17 cellular contexts compared by ENCODE assay signal in the genomic region with DNA sequence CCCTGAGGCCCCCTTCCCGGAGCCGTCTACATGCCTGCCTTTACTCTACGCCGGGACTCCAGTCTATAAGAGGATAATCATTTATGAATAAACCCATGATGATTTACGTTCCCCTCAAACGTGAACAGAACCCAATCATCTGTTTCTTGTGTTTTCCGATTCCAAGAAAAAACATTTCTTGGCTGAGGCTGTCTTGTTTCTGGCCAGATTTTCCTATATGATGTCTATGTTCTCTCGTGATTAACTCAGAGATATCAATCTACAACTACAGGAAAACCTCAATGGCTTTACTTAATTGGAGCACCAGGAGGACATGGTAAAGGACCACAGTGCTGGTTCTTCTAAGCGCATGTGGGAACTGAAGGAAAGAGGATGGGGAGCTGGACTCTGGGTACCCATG. TPM values are rescaled to one million over a fixed set of nuclear protein-coding genes. Genes with fewer than 3 reads are reported as not detected.
DNase-seq lines count a peak whose midpoint lies in the region; ATAC-seq, FAIRE-seq and TF ChIP-seq lines count a peak whose summit lies in the region.
"Had no signal": no experiment of that assay in that cellular context is flagged by ENCODE, and none has a peak within 500 bp of the region (broad histone marks: within the 10 kb centered on the region; RNA-seq: fewer than 3 reads in every experiment).

No MANE protein-coding gene starts in this region.

- POLR2A ChIA-PET in HepG2 (lab: Yijun Ruan, JAX), result no interaction called here
- POLR2A ChIA-PET in CD4-positive, alpha-beta memory T cell (lab: Charles Lee; ENCODE audit: partially characterized antibody), result no interaction called here

- H3K9me1 ChIP-seq in keratinocyte (ENCODE audit: control insufficient read depth, extremely low read depth, insufficient read depth, low read length), result no peaks in the 10 kb centered on the region

- no peaks in the 10 kb centered on the region for H3K27me3 Mint-ChIP-seq in CD4-positive, alpha-beta memory T cell
- H3K27me3 Mint-ChIP-seq: stimulated activated naive B cell treated with anti-CD40 and anti-IgM and Interleukin-4, amounts not matched to agents 10 μg/mL and 1 μg/mL and 100 μg/mL, for 72 hours had no signal

- H3K27me3 ChIP-seq in HepG2 (ENCODE audit: control insufficient read depth in 1 of 2, insufficient read depth in 2 of 2, low read length in 2 of 2), result no peaks in the 10 kb centered on the region
- H3K27me3 ChIP-seq in right lobe of liver, result no peaks in the 10 kb centered on the region
- no peaks in the 10 kb centered on the region for H3K27me3 ChIP-seq in keratinocyte (ENCODE audit: control insufficient read depth, extremely low read depth, insufficient read depth, low read length)
- no peaks in the 10 kb centered on the region for H3K27me3 ChIP-seq in CD4-positive, alpha-beta memory T cell (ENCODE audit: insufficient read depth, low read length)
- H3K27me3 ChIP-seq: ovary, uterus had no signal

- H3K27ac ChIP-seq in HepG2 (ENCODE audit: extremely low read length, insufficient read depth, low read length), result no peak overlapping the region
- H3K27ac ChIP-seq in right lobe of liver, result no peak overlapping the region
- no peak overlapping the region for H3K27ac ChIP-seq in keratinocyte (ENCODE audit: control insufficient read depth, insufficient read depth, low read length)
- no peak overlapping the region for H3K27ac ChIP-seq in CD4-positive, alpha-beta memory T cell (ENCODE audit: low read depth, low read length)
- H3K27ac ChIP-seq: ovary had no signal

- in situ Hi-C loops in HepG2 (cut with HindIII; ENCODE audit: extremely low pct_ligation_motif_present, low pct_unique_long_range_greater_than_20kb), result no loop called here

- H3K36me3 Mint-ChIP-seq in CD4-positive, alpha-beta memory T cell, result peaks cover 4 to 12% of the 10 kb centered on the region in 2 donors

- H3K4me1 ChIP-seq in HepG2 (ENCODE audit: insufficient read depth, low read length), result peaks cover 38% of the 10 kb centered on the region
- peaks cover 0 to 10% (median 0%) of the 10 kb centered on the region in 4 donors for H3K4me1 ChIP-seq in right lobe of liver
- H3K4me1 ChIP-seq in keratinocyte (ENCODE audit: control insufficient read depth, extremely low read depth, insufficient read depth, low read length), result no peaks in the 10 kb centered on the region
- no peaks in the 10 kb centered on the region for H3K4me1 ChIP-seq in CD4-positive, alpha-beta memory T cell (ENCODE audit: insufficient read depth, low read length)
- H3K4me1 ChIP-seq: uterus had no signal

- peaks cover 11 to 19% (median 13%) of the 10 kb centered on the region in 4 donors for H3K4me1 Mint-ChIP-seq in CD4-positive, alpha-beta memory T cell

- ATAC-seq in HepG2 (no peak), right lobe of liver (no peak)
- ATAC-seq: CD8-positive, alpha-beta T cell; HCT116; stimulated activated naive B cell treated with anti-CD40 and anti-IgM and Interleukin-4, amounts not matched to agents 10 μg/mL and 1 μg/mL and 100 μg/mL, for 72 hours had no signal

- H3K9me3 ChIP-seq in HepG2 (ENCODE audit: low read length), result no peaks in the 10 kb centered on the region
- H3K9me3 ChIP-seq in right lobe of liver, result no peaks in the 10 kb centered on the region
- H3K9me3 ChIP-seq in keratinocyte (ENCODE audit: control insufficient read depth, low read depth, low read length), result no peaks in the 10 kb centered on the region
- H3K9me3 ChIP-seq in CD4-positive, alpha-beta memory T cell (ENCODE audit: control insufficient read depth in 1 of 2, low read length in 2 of 2), result no peaks in the 10 kb centered on the region
- H3K9me3 ChIP-seq: ovary, uterus had no signal

- H3K27ac Mint-ChIP-seq in CD4-positive, alpha-beta memory T cell, result no peak overlapping the region
- H3K27ac Mint-ChIP-seq: CD8-positive, alpha-beta T cell; stimulated activated naive B cell treated with anti-CD40 and anti-IgM and Interleukin-4, amounts not matched to agents 10 μg/mL and 1 μg/mL and 100 μg/mL, for 72 hours had no signal

- H2AFZ ChIP-seq in HepG2 (ENCODE audit: low read length) (no peak overlapping the region), keratinocyte (ENCODE audit: control insufficient read depth, low read length) (no peak overlapping the region)

- intact Hi-C loops in HepG2 (cut with micrococcal nuclease; ENCODE audit: unreplicated experiment) (no loop called here), right lobe of liver (cut with DNase I) (no loop called here)
- intact Hi-C loops in CD4-positive, alpha-beta memory T cell (cut with micrococcal nuclease), result no loop called here

- no peak for FAIRE-seq in HepG2 (lab: Jason Lieb, UNC)
- no peak for FAIRE-seq in keratinocyte (lab: Jason Lieb, UNC)
- FAIRE-seq: colon, islet of Langerhans, RCC 7860 had no signal

- no TSS peak for BruUV-seq in HepG2 (replicated peaks; lab: Mats Ljungman, UMichigan)

- H3K9me3 Mint-ChIP-seq in CD4-positive, alpha-beta memory T cell, result peaks cover 2 to 11% (median 6%) of the 10 kb centered on the region in 8 donors

- CTCF ChIA-PET in HepG2 (lab: Yijun Ruan, JAX; ENCODE audit: low intra/inter-chr PET ratio, low total read pairs), result no interaction called here
- CTCF ChIA-PET in CD4-positive, alpha-beta memory T cell (lab: Charles Lee; ENCODE audit: partially characterized antibody), result interaction anchor here (1.4 kb wide), 1 partner anchor 10 kb away, joined by 3 read pairs; no protein-coding TSS in a partner anchor

- TF ChIP-seq POLR2A in HepG2 (IDR thresholded peaks at IDR 0.05; ENCODE audit: insufficient read depth in 1 of 2, low read depth in 2 of 2, low read length in 2 of 2) (no peak), right lobe of liver (IDR thresholded peaks at IDR 0.05) (no peak)

- WGBS in HepG2 (ENCODE audit: low lambda C conversion rate), result 65% methylated on average over 9 of the region's 9 CpGs
- 56% methylated on average over 9 of the region's 9 CpGs for WGBS in right lobe of liver (ENCODE audit: insufficient coverage, low coverage, low lambda C conversion rate, missing lambda C conversion rate)

- dilution Hi-C loops in keratinocyte (cut with MboI; ENCODE audit: extremely low pct_ligation_motif_present, low sequenced_read_pairs), result no loop called here

- TF ChIP-seq EP300 in HepG2 (IDR thresholded peaks at IDR 0.05; ENCODE audit: low read depth in 2 of 2, low read length in 2 of 2), result no peak
- TF ChIP-seq EP300 in HepG2 (CRISPR knock-in tag; IDR thresholded peaks at IDR 0.05; ENCODE audit: borderline replicate concordance), result no peak

- TF ChIP-seq CTCF in HepG2 (CRISPR knock-in tag; IDR thresholded peaks at IDR 0.05) (no peak), right lobe of liver (IDR thresholded peaks at IDR 0.05) (no peak), keratinocyte (optimal IDR thresholded peaks at IDR 0.05 in 1 of 3, IDR thresholded peaks at IDR 0.05 in 1 of 3, conservative IDR thresholded peaks at IDR 0.05 in 1 of 3; ENCODE audit: extremely low read depth in 1 of 3, insufficient read depth in 2 of 3, low read length in 3 of 3) (no peak), retinal pigment epithelial cell (conservative IDR thresholded peaks at IDR 0.05; ENCODE audit: low read depth, low read length) (no peak)

- no peak for DNase-seq in HepG2 (ENCODE audit: low spot score)
- no peak for DNase-seq in right lobe of liver
- no peak for DNase-seq in keratinocyte (ENCODE audit: low read depth, low spot score)
- no peak for DNase-seq in retinal pigment epithelial cell (ENCODE audit: low read depth)
- no peak for DNase-seq in A172 (ENCODE audit: low spot score)
- DNase-seq in medulla oblongata (ENCODE audit: extremely low spot score), result no peak
- no peak for DNase-seq in COR-L47 (lab: John Stamatoyannopoulos, UW)
- no peak for DNase-seq in CD4-positive, alpha-beta memory T cell
- DNase-seq: activated effector memory CD4-positive, alpha-beta T cell treated with anti-CD3 and anti-CD28 coated beads, Interleukin-2, amount 50 U/mL, for 16 hours; CD8-positive, alpha-beta T cell; stimulated activated naive B cell treated with anti-CD40 and anti-IgM and Interleukin-4, amounts not matched to agents 10 μg/mL and 1 μg/mL and 100 μg/mL, for 72 hours; uterus had no signal

- no peak for TF ChIP-seq RAD21 in HepG2 (CRISPR knock-in tag; IDR thresholded peaks at IDR 0.05)

- H3K4me3 ChIP-seq in HepG2 (replicated peaks in 1 of 3; ENCODE audit: insufficient read depth in 1 of 3, low read depth in 2 of 3, low read length in 3 of 3), result no peak overlapping the region
- H3K4me3 ChIP-seq in right lobe of liver, result no peak overlapping the region
- no peak overlapping the region for H3K4me3 ChIP-seq in keratinocyte (ENCODE audit: control insufficient read depth in 2 of 3, extremely low read depth in 1 of 3, insufficient read depth in 2 of 3, low read depth in 1 of 3, low read length in 3 of 3)
- H3K4me3 ChIP-seq in retinal pigment epithelial cell (ENCODE audit: low read length), result peak overlapping the region; percentile 18
- no peak overlapping the region for H3K4me3 ChIP-seq in CD4-positive, alpha-beta memory T cell (ENCODE audit: low read length in 2 of 2)
- H3K4me3 ChIP-seq: ovary, uterus had no signal

- H3K36me3 ChIP-seq in HepG2 (replicated peaks in 1 of 2; ENCODE audit: control insufficient read depth in 1 of 2, insufficient read depth in 2 of 2, low read length in 2 of 2), result no peaks in the 10 kb centered on the region
- H3K36me3 ChIP-seq in right lobe of liver, result no peaks in the 10 kb centered on the region
- no peaks in the 10 kb centered on the region for H3K36me3 ChIP-seq in keratinocyte (ENCODE audit: control insufficient read depth in 2 of 2, extremely low read depth in 1 of 2, insufficient read depth in 2 of 2, low read length in 2 of 2)
- no peaks in the 10 kb centered on the region for H3K36me3 ChIP-seq in CD4-positive, alpha-beta memory T cell (ENCODE audit: insufficient read depth, low read length)
- H3K36me3 ChIP-seq: ovary, uterus had no signal

- no peak overlapping the region for H3K9ac ChIP-seq in HepG2 (ENCODE audit: insufficient read depth, low read depth, low read length)
- no peak overlapping the region for H3K9ac ChIP-seq in keratinocyte (ENCODE audit: control insufficient read depth, extremely low read depth, insufficient read depth, low read length)

- no peaks in the 10 kb centered on the region for H3K79me2 ChIP-seq in HepG2 (ENCODE audit: insufficient read depth, low read length)
- H3K79me2 ChIP-seq in keratinocyte (ENCODE audit: control insufficient read depth, insufficient read depth, low read length), result no peaks in the 10 kb centered on the region

- H3K4me2 ChIP-seq in HepG2 (ENCODE audit: low read depth, low read length) (peak overlapping the region; percentile 30; the same call in 1 of the 2 replicates), keratinocyte (ENCODE audit: control insufficient read depth, extremely low read depth, insufficient read depth, low read depth, low read length) (peak overlapping the region; percentile 29)

- no peaks in the 10 kb centered on the region for H4K20me1 ChIP-seq in HepG2 (ENCODE audit: insufficient read depth, low read length)
- H4K20me1 ChIP-seq in keratinocyte (ENCODE audit: control insufficient read depth, extremely low read depth, insufficient read depth, low read length), result no peaks in the 10 kb centered on the region

- no peak overlapping the region for H3K4me3 Mint-ChIP-seq in CD4-positive, alpha-beta memory T cell
- H3K4me3 Mint-ChIP-seq: CD8-positive, alpha-beta T cell; stimulated activated naive B cell treated with anti-CD40 and anti-IgM and Interleukin-4, amounts not matched to agents 10 μg/mL and 1 μg/mL and 100 μg/mL, for 72 hours had no signal

RNA-seq across cellular contexts. Expression of gene RCAN1, which starts 22.3 kb away (rescaled TPM):
- total RNA-seq in HepG2 (2016; rRNA removed; fragmentation: Illumina TruSeq; extraction: Trizol) (34.1 and 35.1 TPM in 2 replicates), right lobe of liver (10 to 100 TPM; 34.3 to 71.0 (median 55.4) TPM)
- 7.0 and 9.0 TPM in 2 replicates for total RNA-seq in HepG2 (2016; cell fraction: cytosol; rRNA removed; fragmentation: Illumina TruSeq; extraction: Trizol; ENCODE audit: low read depth)
- total RNA-seq in HepG2 (2016; cell fraction: insoluble cytoplasmic fraction; rRNA removed; fragmentation: Illumina TruSeq; extraction: Trizol), result 34.2 and 35.1 TPM in 2 replicates
- total RNA-seq in HepG2 (2016; cell fraction: membrane; rRNA removed; fragmentation: Illumina TruSeq; extraction: Trizol), result 18.9 and 22.0 TPM in 2 replicates
- 25.9 and 26.8 TPM in 2 replicates for total RNA-seq in HepG2 (2016; cell fraction: nucleus; rRNA removed; fragmentation: Illumina TruSeq; extraction: Trizol)
- polyA plus RNA-seq in HepG2 (2011; rRNA removed) (8.5 and 9.4 TPM in 2 replicates), keratinocyte (14.6 to 22.4 TPM (median 21.3 TPM) in 3 replicates)
- 5.5 and 8.2 TPM in 2 replicates for polyA plus RNA-seq in HepG2 (2011; cell fraction: cytosol; rRNA removed)
- polyA plus RNA-seq in HepG2 (2011; cell fraction: nucleus; rRNA removed), result 6.0 and 7.7 TPM in 2 replicates
- polyA plus RNA-seq in HepG2 (2012), result 10.5 and 13.0 TPM in 2 replicates
- 5.4 and 6.4 TPM in 2 replicates for polyA plus RNA-seq in HepG2 (2016; cell fraction: cytosol; fragmentation: Illumina TruSeq; extraction: Trizol; ENCODE audit: low read depth)
- polyA plus RNA-seq in HepG2 (2016; cell fraction: insoluble cytoplasmic fraction; fragmentation: Illumina TruSeq; extraction: Trizol; ENCODE audit: low read depth), result 34.4 and 35.4 TPM in 2 replicates
- polyA plus RNA-seq in HepG2 (2016; cell fraction: membrane; fragmentation: Illumina TruSeq; extraction: Trizol; ENCODE audit: low read depth), result 14.7 and 15.5 TPM in 2 replicates
- polyA plus RNA-seq in HepG2 (2016; cell fraction: nucleus; fragmentation: Illumina TruSeq; extraction: Trizol; ENCODE audit: insufficient read depth, low read depth), result 25.3 and 26.9 TPM in 2 replicates
- 9.4 and 14.1 TPM in 2 replicates for polyA minus RNA-seq in HepG2 (2011; rRNA and poly(A)+ RNA removed; ENCODE audit: low replicate concordance)
- 8.4 and 9.4 TPM in 2 replicates for polyA minus RNA-seq in HepG2 (2011; cell fraction: cytosol; rRNA and poly(A)+ RNA removed)
- 19.4 and 30.5 TPM in 2 replicates for polyA minus RNA-seq in HepG2 (2011; cell fraction: nucleus; rRNA and poly(A)+ RNA removed)
- polyA plus RNA-seq in keratinocyte (2011; ENCODE audit: low read depth), result 16.3 TPM
- polyA plus RNA-seq in keratinocyte (2011; cell fraction: cytosol; rRNA removed), result 14.4 and 18.3 TPM in 2 replicates
- 19.4 and 21.4 TPM in 2 replicates for polyA plus RNA-seq in keratinocyte (2011; cell fraction: nucleus; rRNA removed)
- polyA plus RNA-seq in keratinocyte (2012; ENCODE audit: low replicate concordance), result 17.4 and 28.5 TPM in 2 replicates
- 8.9 to 23.0 TPM (median 16.1 TPM) in 3 replicates for polyA minus RNA-seq in keratinocyte
- polyA minus RNA-seq in keratinocyte (2011; cell fraction: cytosol; rRNA and poly(A)+ RNA removed), result 10.0 TPM
- polyA minus RNA-seq in keratinocyte (2011; cell fraction: nucleus; rRNA and poly(A)+ RNA removed), result 13.8 and 21.0 TPM in 2 replicates
- 56.2 and 61.5 TPM in 2 replicates for total RNA-seq in A172 (2014; rRNA removed; shearing (Covaris generic))
- 1 to 10 TPM; 4.7 to 6.3 TPM for total RNA-seq in CD4-positive, alpha-beta memory T cell
- polyA plus RNA-seq in CD4-positive, alpha-beta memory T cell, result 10 to 100 TPM; 12.1 to 15.0 TPM
